In the genomic region with DNA sequence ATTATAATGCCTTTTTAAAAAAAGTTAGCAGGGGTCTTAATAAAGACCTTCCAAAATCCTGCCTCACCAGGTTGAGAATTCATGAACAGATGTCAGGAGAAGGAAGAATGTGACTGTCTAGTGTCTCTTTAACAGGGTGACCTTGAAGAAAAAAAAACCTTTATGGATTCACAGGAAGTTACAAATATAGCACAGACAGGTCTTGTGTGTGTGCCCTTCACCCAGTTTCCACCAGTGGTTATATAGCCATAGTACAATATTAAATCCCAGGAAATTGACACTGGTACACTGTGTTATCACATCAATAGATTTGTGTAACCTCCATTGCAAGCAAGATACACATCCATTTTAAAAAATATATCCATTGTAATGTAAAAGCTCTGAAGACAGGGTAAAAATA, we compare ENCODE assay signal across 20 cellular contexts. TPM values are rescaled to one million over a fixed set of nuclear protein-coding genes. Genes with fewer than 3 reads are reported as not detected.
DNase-seq lines count a peak whose midpoint lies in the region; ATAC-seq, FAIRE-seq and TF ChIP-seq lines count a peak whose summit lies in the region.
"Had no signal": no experiment of that assay in that cellular context is flagged by ENCODE, and none has a peak within 500 bp of the region (broad histone marks: within the 10 kb centered on the region; RNA-seq: fewer than 3 reads in every experiment).

No MANE protein-coding gene starts in this region.

- no peak for DNase-seq in Right ventricle myocardium superior
- no peak for DNase-seq in cardiac septum (ENCODE audit: low spot score)
- no peak for DNase-seq in T-cell
- DNase-seq in naive thymus-derived CD8-positive, alpha-beta T cell, result no peak
- DNase-seq in kidney, result no peak
- DNase-seq in activated T-cell treated with anti-CD3 and anti-CD28 coated beads, Interleukin-2, amount 50 U/mL, for 48 hours, result no peak
- DNase-seq in NCI-H526 (lab: John Stamatoyannopoulos, UW), result no peak
- DNase-seq: DMS79; H7; NCI-H1092 treated with DMSO at 0.1 percent for 48 hours; NCI-H146; NCI-H2029 treated with DMSO at 0.1 percent for 48 hours; NCI-H2171; NCI-H446; NK-92 treated with Interleukin-12 subunit alpha and Interleukin-12 subunit beta, amount 100 ng/mL, for 24 hours; OCI-M1; SHP77 treated with DMSO at 0.1 percent for 48 hours had no signal

- H3K4me2 ChIP-seq in KMS-11, result peak overlapping the region; percentile 94; the same call in 1 of the 2 replicates
- H3K4me2 ChIP-seq: A549 had no signal

- H3K27ac ChIP-seq in KMS-11, result peak overlapping the region; percentile 84
- H3K27ac ChIP-seq in kidney (ENCODE audit: low read depth in 2 of 2, low read length in 2 of 2), result no peak overlapping the region
- H3K27ac ChIP-seq: A549 had no signal

- no peak overlapping the region for H3K9ac ChIP-seq in KMS-11
- no peak overlapping the region for H3K9ac ChIP-seq in kidney (ENCODE audit: low read length in 2 of 2)

- H4K20me1 ChIP-seq in KMS-11 (ENCODE audit: insufficient read depth), result no peaks in the 10 kb centered on the region

- no peak overlapping the region for H3K4me3 ChIP-seq in KMS-11 (IDR thresholded peaks at IDR 0.05; ENCODE audit: insufficient read depth, low read depth, low read length)
- H3K4me3 ChIP-seq in kidney (ENCODE audit: low read length in 2 of 2), result no peak overlapping the region
- H3K4me3 ChIP-seq: A549 had no signal

- CTCF ChIA-PET in T-cell (lab: Charles Lee), result interaction anchor here (0.6 to 2.1 kb wide), 5 partner anchors 11 to 1474 kb away, joined by 3 to 7 read pairs (median 3); no protein-coding TSS in a partner anchor

- no peaks in the 10 kb centered on the region for H3K9me3 Mint-ChIP-seq in T-cell
- peaks cover 0 to 3% (median 0%) of the 10 kb centered on the region in 9 donors for H3K9me3 Mint-ChIP-seq in naive thymus-derived CD8-positive, alpha-beta T cell
- H3K9me3 Mint-ChIP-seq: IgD-negative memory B cell had no signal

- 0 out of 2 replicates have a peak, but pooled peaks cover 4% of the 10 kb centered on the region for H3K36me3 ChIP-seq in KMS-11 (ENCODE audit: insufficient read depth)
- peaks cover 16 to 24% of the 10 kb centered on the region in 2 donors for H3K36me3 ChIP-seq in kidney (ENCODE audit: control insufficient read depth in 1 of 2, insufficient read depth in 2 of 2, low read length in 2 of 2)

- ATAC-seq in Right ventricle myocardium superior (ENCODE audit: poor library complexity) (peak; percentile 36), T-cell (replicated peaks in 1 of 4) (no peak)
- ATAC-seq in naive thymus-derived CD8-positive, alpha-beta T cell, result no peak
- ATAC-seq: A549 had no signal

- H3K9me3 ChIP-seq in kidney (ENCODE audit: control insufficient read depth in 1 of 2, low read length in 2 of 2), result no peaks in the 10 kb centered on the region
- H3K9me3 ChIP-seq: A549 had no signal

- no peak for FAIRE-seq in kidney (lab: Jason Lieb, UNC)
- FAIRE-seq: A549 had no signal

- H3K36me3 Mint-ChIP-seq in T-cell, result peaks cover 14% of the 10 kb centered on the region
- H3K36me3 Mint-ChIP-seq in naive thymus-derived CD8-positive, alpha-beta T cell, result no peaks in the 10 kb centered on the region

- H3K4me1 ChIP-seq in KMS-11 (ENCODE audit: low read depth, poor library complexity, severe bottlenecking) (peaks cover 86% of the 10 kb centered on the region), kidney (ENCODE audit: control insufficient read depth in 1 of 2, insufficient read depth in 1 of 2, low read depth in 1 of 2, low read length in 2 of 2) (no peaks in the 10 kb centered on the region)
- H3K4me1 ChIP-seq: A549 had no signal

- H3K79me2 ChIP-seq in KMS-11 (ENCODE audit: insufficient read depth, low read depth), result no peaks in the 10 kb centered on the region

- intact Hi-C loops in Right ventricle myocardium superior (cut with DNase I) (no loop called here), cardiac septum (cut with DNase I) (loop anchor here (5.0 kb wide), 1 partner anchor 539 kb away; no protein-coding TSS in a partner anchor), kidney (cut with DNase I) (no loop called here)

- no peaks in the 10 kb centered on the region for H3K27me3 Mint-ChIP-seq in T-cell
- H3K27me3 Mint-ChIP-seq in naive thymus-derived CD8-positive, alpha-beta T cell, result no peaks in the 10 kb centered on the region
- H3K27me3 Mint-ChIP-seq: IgD-negative memory B cell had no signal

- TF ChIP-seq CTCF in KMS-11 (conservative IDR thresholded peaks at IDR 0.05; ENCODE audit: low read depth, low read length), result no peak
- TF ChIP-seq CTCF in kidney (IDR thresholded peaks at IDR 0.05; ENCODE audit: borderline replicate concordance, extremely low read depth, insufficient read depth), result no peak

- peaks cover 71 to 85% (median 83%) of the 10 kb centered on the region in 3 donors for H3K4me1 Mint-ChIP-seq in T-cell
- peaks cover 38 to 88% (median 79%) of the 10 kb centered on the region in 4 donors for H3K4me1 Mint-ChIP-seq in naive thymus-derived CD8-positive, alpha-beta T cell

- peak overlapping the region in 1 of 3 donors; percentile 16 for H3K4me3 Mint-ChIP-seq in T-cell
- peak overlapping the region in 5 of 10 donors; percentile 12 to 37 (median 29) for H3K4me3 Mint-ChIP-seq in naive thymus-derived CD8-positive, alpha-beta T cell
- H3K4me3 Mint-ChIP-seq: IgD-negative memory B cell had no signal

- H3K27me3 ChIP-seq in KMS-11 (ENCODE audit: insufficient read depth, low read depth), result no peaks in the 10 kb centered on the region

- H3K27ac Mint-ChIP-seq in T-cell, result peak overlapping the region; percentile 23 to 52
- peak overlapping the region in 9 of 10 donors; percentile 29 to 99 (median 90) for H3K27ac Mint-ChIP-seq in naive thymus-derived CD8-positive, alpha-beta T cell
- H3K27ac Mint-ChIP-seq: IgD-negative memory B cell had no signal

- H2AFZ ChIP-seq in KMS-11 (ENCODE audit: low read depth), result no peak overlapping the region

- POLR2A ChIA-PET in T-cell (lab: Charles Lee), result no interaction called here
- POLR2A ChIA-PET in naive thymus-derived CD8-positive, alpha-beta T cell (lab: Charles Lee), result interaction anchor here (0.7 to 2.7 kb wide), 6 partner anchors 10 to 544 kb away, joined by 3 to 16 read pairs (median 4); a partner anchor contains a TSS

RNA-seq across cellular contexts. Expression of a gene that starts 43.7 kb away (rescaled TPM):
- total RNA-seq in Right ventricle myocardium superior (249 TPM), cardiac septum (121 TPM), T-cell (10 to 100 TPM; 14.2 to 25.0 (median 17.8) TPM), kidney (31.4 TPM)
- 10 to 100 TPM; 22.5 to 23.1 TPM for total RNA-seq in naive thymus-derived CD8-positive, alpha-beta T cell
- polyA plus RNA-seq in naive thymus-derived CD8-positive, alpha-beta T cell, result 10 to 100 TPM; 36.0 to 42.2 (median 37.7) TPM
- 126 TPM for polyA plus RNA-seq in kidney (ENCODE audit: insufficient read depth, low read depth, low replicate concordance)
